ENCODE assay signal across 27 cellular contexts in the genomic region with DNA sequence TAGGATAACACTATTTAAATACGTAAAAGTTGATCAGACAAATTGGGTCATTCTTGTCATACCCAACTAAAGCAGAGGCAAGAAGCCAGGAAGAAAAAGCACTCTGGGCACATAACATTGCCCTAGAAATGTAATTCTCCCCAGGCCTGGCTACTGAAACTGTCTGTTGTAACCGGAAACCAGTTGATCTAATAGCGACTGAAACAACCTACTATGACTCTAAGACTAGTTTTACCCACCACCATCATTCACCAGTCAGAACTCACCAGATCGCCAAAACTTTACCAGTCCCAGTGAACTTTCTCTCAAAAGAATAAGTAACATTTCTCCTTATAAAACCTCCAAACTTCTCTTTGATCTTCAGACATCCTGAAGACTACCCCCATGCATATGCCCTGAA.
"Had no signal": no experiment of that assay in that cellular context is flagged by ENCODE, and none has a peak within 500 bp of the region (broad histone marks: within the 10 kb centered on the region; RNA-seq: fewer than 3 reads in every experiment).

No MANE protein-coding gene starts in this region.

- H3K9me3 ChIP-seq: mucosa of descending colon, right atrium auricular region, suprapubic skin, vagina had no signal

- H3K4me2 ChIP-seq: neural progenitor cell, smooth muscle cell had no signal

- DNase-seq: dorsolateral prefrontal cortex; effector CD4-positive, alpha-beta T cell; head of caudate nucleus; hypothalamus; immature natural killer cell; mesenchymal stem cell; mucosa of descending colon; naive B cell; stimulated activated CD4-positive, alpha-beta T cell treated with anti-CD3 and anti-CD28 coated beads, Interleukin-12 subunit alpha, Interleukin-12 subunit beta, amount 100 ng/mL, for 4 hours; stimulated activated CD4-positive, alpha-beta T cell treated with anti-CD3 and anti-CD28 coated beads, Interleukin-1b, Interleukin-23, amount 100 ng/mL, for 48 hours; stimulated activated CD4-positive, alpha-beta T cell treated with anti-CD3 and anti-CD28 coated beads, Interleukin-4, amount 100 ng/mL, for 1 hour; stimulated activated CD8-positive, alpha-beta memory T cell treated with anti-CD3 and anti-CD28 coated beads, Interleukin-4, amount 100 ng/mL, for 48 hours; stimulated activated naive CD4-positive, alpha-beta T cell; stimulated activated naive CD8-positive, alpha-beta T cell treated with anti-CD3 and anti-CD28 coated beads, Interleukin-15, amount 100 ng/mL, for 72 hours; trophoblast cell had no signal

- ATAC-seq: left lobe of liver; mucosa of descending colon; natural killer cell treated with Interleukin-12 subunit alpha and Interleukin-12 subunit beta and Interleukin-15 and Interleukin-18, amount 100 ng/mL, for 72 hours; sciatic nerve; stimulated activated naive CD8-positive, alpha-beta T cell treated with anti-CD3 and anti-CD28 coated beads, Interleukin-15, amount 100 ng/mL, for 72 hours had no signal

- H3K79me2 ChIP-seq: parathyroid adenoma had no signal

- H3K9ac ChIP-seq: neural progenitor cell, parathyroid adenoma had no signal

- H3K36me3 ChIP-seq: neural progenitor cell, right atrium auricular region, suprapubic skin, vagina had no signal

- H3K27me3 ChIP-seq: dorsolateral prefrontal cortex, neural progenitor cell, right atrium auricular region, suprapubic skin, vagina had no signal

- FAIRE-seq: colon, frontal cortex, keratinocyte had no signal

- H3K27ac ChIP-seq: dorsolateral prefrontal cortex, neural progenitor cell, parathyroid adenoma, right atrium auricular region, suprapubic skin, vagina had no signal

- H2AFZ ChIP-seq: neural progenitor cell, parathyroid adenoma had no signal

- H3K4me1 ChIP-seq: parathyroid adenoma, right atrium auricular region, suprapubic skin, vagina had no signal

- H3K4me3 ChIP-seq: dorsolateral prefrontal cortex, mucosa of descending colon, neural progenitor cell, right atrium auricular region, smooth muscle cell, suprapubic skin, vagina had no signal
